Comparison of ENCODE assay signal across 19 cellular contexts in the genomic region with DNA sequence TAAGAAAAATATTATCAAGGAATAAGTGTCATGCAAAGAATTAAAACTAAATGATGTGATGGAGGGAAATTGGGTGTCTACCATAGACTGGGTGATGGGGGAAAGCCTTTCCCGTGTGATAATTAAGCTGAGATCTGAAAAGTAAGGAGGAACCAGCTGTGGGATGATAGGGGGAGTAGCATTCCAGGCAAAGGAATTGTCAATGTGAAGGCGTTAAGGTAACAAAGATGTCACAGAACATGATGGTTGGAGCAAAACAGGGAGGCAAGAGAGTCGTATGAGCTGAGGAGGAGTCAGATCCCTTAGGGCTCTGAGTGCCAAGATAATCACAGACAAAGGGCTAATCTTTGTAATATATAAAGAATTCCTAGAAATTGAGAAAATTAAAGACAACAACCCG.
A peak's percentile ranks its signal among the peaks of the same experiment; 100 is the strongest.
DNase-seq lines count a peak whose midpoint lies in the region; ATAC-seq and TF ChIP-seq lines count a peak whose summit lies in the region.
"Had no signal": no experiment of that assay in that cellular context is flagged by ENCODE, and none has a peak within 500 bp of the region (broad histone marks: within the 10 kb centered on the region; RNA-seq: fewer than 3 reads in every experiment).

No MANE protein-coding gene starts in this region.

- peak overlapping the region; percentile 26 for H3K27ac Mint-ChIP-seq in activated T-cell treated with anti-CD3 and anti-CD28 coated beads, Interleukin-2, amount 50 U/mL, for 72 hours
- no peak overlapping the region for H3K27ac Mint-ChIP-seq in neural progenitor cell
- H3K27ac Mint-ChIP-seq: B cell; CD4-positive, alpha-beta T cell; CD8-positive, alpha-beta T cell had no signal

- no peaks in the 10 kb centered on the region for H3K27me3 Mint-ChIP-seq in activated T-cell treated with anti-CD3 and anti-CD28 coated beads, Interleukin-2, amount 50 U/mL, for 72 hours (ENCODE audit: low read depth)
- H3K27me3 Mint-ChIP-seq in neural progenitor cell (ENCODE audit: insufficient read depth, low read depth) = peaks cover 2% of the 10 kb centered on the region
- H3K27me3 Mint-ChIP-seq: CD4-positive, alpha-beta T cell had no signal

- no peak overlapping the region for H3K4me3 ChIP-seq in neural progenitor cell
- H3K4me3 ChIP-seq: A549; BLaER1 treated with 17β-estradiol and CSF1 and Interleukin-3, amounts not matched to agents 10 nM and 100 nM had no signal

- H3K4me3 Mint-ChIP-seq in activated T-cell treated with anti-CD3 and anti-CD28 coated beads, Interleukin-2, amount 50 U/mL, for 72 hours = no peak overlapping the region
- no peak overlapping the region for H3K4me3 Mint-ChIP-seq in neural progenitor cell
- H3K4me3 Mint-ChIP-seq: B cell; CD4-positive, alpha-beta T cell; CD8-positive, alpha-beta T cell had no signal

- no peak for ATAC-seq in activated T-cell treated with anti-CD3 and anti-CD28 coated beads, Interleukin-2, amount 50 U/mL, for 72 hours (replicated peaks in 1 of 2)
- ATAC-seq in HG02970 (IDR thresholded peaks at IDR 0.05; ENCODE audit: low FRiP score, unreplicated experiment) (no peak), GM19455 (IDR thresholded peaks at IDR 0.05; ENCODE audit: unreplicated experiment) (no peak)
- ATAC-seq: A549; CD8-positive, alpha-beta T cell had no signal

- H3K36me3 Mint-ChIP-seq in activated T-cell treated with anti-CD3 and anti-CD28 coated beads, Interleukin-2, amount 50 U/mL, for 72 hours (ENCODE audit: insufficient read depth in 2 of 2) = peaks cover 4 to 8% of the 10 kb centered on the region in 2 donors
- H3K36me3 Mint-ChIP-seq in neural progenitor cell = no peaks in the 10 kb centered on the region
- H3K36me3 Mint-ChIP-seq: CD8-positive, alpha-beta T cell had no signal

- no peak for TF ChIP-seq CTCF in neural progenitor cell (IDR thresholded peaks at IDR 0.05)

- H3F3A ChIP-seq in neural progenitor cell (ENCODE audit: low read depth) = peaks cover 22% of the 10 kb centered on the region

- H3K4me1 ChIP-seq in neural progenitor cell = peaks cover 19% of the 10 kb centered on the region
- H3K4me1 ChIP-seq: A549, Caco-2 had no signal

- no peak for DNase-seq in activated T-cell treated with anti-CD3 and anti-CD28 coated beads, Interleukin-2, amount 50 U/mL, for 72 hours
- no peak for DNase-seq in activated T-cell treated with anti-CD3 and anti-CD28 coated beads, Interleukin-2, amount 50 U/mL, for 48 hours
- DNase-seq in SK-N-DZ (ENCODE audit: low spot score) (peak; percentile 3), left kidney (ENCODE audit: low read depth, low spot score) (peak; percentile 32), neural progenitor cell (ENCODE audit: low spot score) (peak; percentile 16)
- DNase-seq: AML-193; Caco-2; Calu3; CD4-positive, alpha-beta T cell; CD8-positive, alpha-beta T cell; DMS79 treated with DMSO at 0.1 percent for 48 hours; GF-D8 had no signal

- peak overlapping the region; percentile 9 for H3K4me2 ChIP-seq in neural progenitor cell
- H3K4me2 ChIP-seq: A549; BLaER1 treated with 17β-estradiol and CSF1 and Interleukin-3, amounts not matched to agents 10 nM and 100 nM had no signal

- no peaks in the 10 kb centered on the region for H3K36me3 ChIP-seq in neural progenitor cell
- H3K36me3 ChIP-seq: BLaER1 treated with 17β-estradiol and CSF1 and Interleukin-3, amounts not matched to agents 10 nM and 100 nM had no signal

- H3K9ac ChIP-seq in neural progenitor cell = no peak overlapping the region
- H3K9ac ChIP-seq: BLaER1 treated with 17β-estradiol and CSF1 and Interleukin-3, amounts not matched to agents 10 nM and 100 nM had no signal

- peak overlapping the region; percentile 73 for H3K27ac ChIP-seq in neural progenitor cell
- H3K27ac ChIP-seq: 22Rv1; A549; BLaER1 treated with 17β-estradiol and CSF1 and Interleukin-3, amounts not matched to agents 10 nM and 100 nM; C4-2B had no signal

- no peaks in the 10 kb centered on the region for H3K79me2 ChIP-seq in neural progenitor cell (ENCODE audit: low read depth)

- H4K20me1 ChIP-seq in neural progenitor cell (ENCODE audit: low read depth) = no peaks in the 10 kb centered on the region
- H4K20me1 ChIP-seq: BLaER1 treated with 17β-estradiol and CSF1 and Interleukin-3, amounts not matched to agents 10 nM and 100 nM had no signal

- peaks cover 2 to 6% of the 10 kb centered on the region in 2 donors for H3K9me3 Mint-ChIP-seq in activated T-cell treated with anti-CD3 and anti-CD28 coated beads, Interleukin-2, amount 50 U/mL, for 72 hours
- H3K9me3 Mint-ChIP-seq in neural progenitor cell = peaks cover 6% of the 10 kb centered on the region
- H3K9me3 Mint-ChIP-seq: CD4-positive, alpha-beta T cell; CD8-positive, alpha-beta T cell had no signal

- H3K27me3 ChIP-seq in neural progenitor cell = no peaks in the 10 kb centered on the region
- H3K27me3 ChIP-seq: BLaER1 treated with 17β-estradiol and CSF1 and Interleukin-3, amounts not matched to agents 10 nM and 100 nM had no signal

- peaks cover 46% of the 10 kb centered on the region for H3K4me1 Mint-ChIP-seq in activated T-cell treated with anti-CD3 and anti-CD28 coated beads, Interleukin-2, amount 50 U/mL, for 72 hours (ENCODE audit: low read depth)
- H3K4me1 Mint-ChIP-seq in neural progenitor cell = no peaks in the 10 kb centered on the region
- H3K4me1 Mint-ChIP-seq: B cell had no signal

- no peaks in the 10 kb centered on the region for H3K9me3 ChIP-seq in neural progenitor cell (ENCODE audit: low read depth)
- H3K9me3 ChIP-seq: A549, Caco-2 had no signal

- peak overlapping the region; percentile 70 for H2AFZ ChIP-seq in neural progenitor cell (replicated peaks)

Comparison
In these comparisons a context has a peak if more than half of its experiments do, and no peak if none do; other contexts are left out.
1. DNase-seq: peak in SK-N-DZ (single experiment), left kidney (single experiment) and neural progenitor cell (single experiment); none in activated T-cell treated with anti-CD3 and anti-CD28 coated beads, Interleukin-2, amount 50 U/mL, for 72 hours (0 of 2) and activated T-cell treated with anti-CD3 and anti-CD28 coated beads, Interleukin-2, amount 50 U/mL, for 48 hours (0 of 2).